ENCODE assay signal across 8 cellular contexts in genomic region chr7:518630-519428, GRCh38. TPM values are rescaled to one million over a fixed set of nuclear protein-coding genes. Genes with fewer than 3 reads are reported as not detected.
A peak's percentile ranks its signal among the peaks of the same experiment; 100 is the strongest.
DNase-seq lines count a peak whose midpoint lies in the region; ATAC-seq, FAIRE-seq and TF ChIP-seq lines count a peak whose summit lies in the region.

No MANE protein-coding gene starts in this region.

- peaks cover 44% of the 10 kb centered on the region for H3K27me3 Mint-ChIP-seq in nephron (ENCODE audit: low read depth)
- H3K27me3 Mint-ChIP-seq in type B pancreatic cell, result peaks cover 46% of the 10 kb centered on the region

- H3K4me3 Mint-ChIP-seq in nephron (peak overlapping the region; percentile 92 to 96 (median 94)), type B pancreatic cell (peak overlapping the region; percentile 92)

- no peak for FAIRE-seq in frontal cortex (lab: Jason Lieb, UNC)

- H3K9me3 Mint-ChIP-seq in nephron (no peaks in the 10 kb centered on the region), type B pancreatic cell (no peaks in the 10 kb centered on the region)

- peaks cover 22% of the 10 kb centered on the region for H3K4me1 Mint-ChIP-seq in nephron
- peaks cover 9% of the 10 kb centered on the region for H3K4me1 Mint-ChIP-seq in type B pancreatic cell (ENCODE audit: unreplicated experiment)

- no peak for ATAC-seq in HG03045 (IDR thresholded peaks at IDR 0.05; ENCODE audit: unreplicated experiment)

- TF ChIP-seq CTCF in nephron (IDR thresholded peaks at IDR 0.05; ENCODE audit: unreplicated experiment in 3 of 3), result no peak
- TF ChIP-seq CTCF in type B pancreatic cell (conservative IDR thresholded peaks at IDR 0.05), result no peak

- DNase-seq in activated effector memory CD4-positive, alpha-beta T cell treated with anti-CD3 and anti-CD28 coated beads, Interleukin-2, amount 50 U/mL, for 16 hours, result peak; percentile 73
- no peak for DNase-seq in activated effector memory CD4-positive, alpha-beta T cell treated with Interleukin-2 at 50 U/mL for 16 hours
- peak; percentile 70 for DNase-seq in NCI-H2196 (lab: John Stamatoyannopoulos, UW; ENCODE audit: unreplicated experiment)
- peak; percentile 48 for DNase-seq in activated naive CD4-positive, alpha-beta T cell treated with anti-CD3 and anti-CD28 coated beads, Interleukin-2, amount 50 U/mL, for 16 hours
- peak; percentile 80 to 91 for DNase-seq in frontal cortex (ENCODE audit: low spot score in 2 of 2)
- DNase-seq in type B pancreatic cell (ENCODE audit: extremely low spot score, unreplicated experiment), result no peak

- H3K36me3 Mint-ChIP-seq in nephron (ENCODE audit: low read depth), result no peaks in the 10 kb centered on the region
- peaks cover 3% of the 10 kb centered on the region for H3K36me3 Mint-ChIP-seq in type B pancreatic cell

- H3K27ac Mint-ChIP-seq in nephron (peak overlapping the region in 2 of 3 experiments; percentile 64 to 87), type B pancreatic cell (peak overlapping the region; percentile 83)

RNA-seq across cellular contexts. Expression of gene PDGFA, which starts 0.8 kb away (rescaled TPM):
- total RNA-seq in frontal cortex (42.4 TPM), type B pancreatic cell (ENCODE audit: low replicate concordance) (28.1 and 49.7 TPM in 2 replicates)

Comparison
In these comparisons a context has a peak if more than half of its experiments do, and no peak if none do; other contexts are left out.
1. DNase-seq: peak in activated effector memory CD4-positive, alpha-beta T cell treated with anti-CD3 and anti-CD28 coated beads, Interleukin-2, amount 50 U/mL, for 16 hours (single experiment), NCI-H2196 (single experiment), activated naive CD4-positive, alpha-beta T cell treated with anti-CD3 and anti-CD28 coated beads, Interleukin-2, amount 50 U/mL, for 16 hours (single experiment) and frontal cortex (2 of 2); none in activated effector memory CD4-positive, alpha-beta T cell treated with Interleukin-2 at 50 U/mL for 16 hours (single experiment) and type B pancreatic cell (single experiment).